Comparison of ENCODE assay signal across 1 cellular context in genomic region chr2:191013876-191014652, GRCh38.
TF ChIP-seq lines count a peak whose summit lies in the region.

STAT1 (minus strand) TSS chr2:191014171; CDS start chr2:191010003, 4,168 bp downstream.

TF ChIP-seq in HepG2, 621 proteins besides CTCF, POLR2A, EP300 and RAD21 (continued from another document and continues in another):
- TF ChIP-seq ZNF572 (CRISPR knock-in tag; IDR thresholded peaks at IDR 0.05) (0 out of 2 replicates have a peak, but pooled peaks have one; percentile 65), ZFP1 (CRISPR knock-in tag; IDR thresholded peaks at IDR 0.05) (no peak), TGIF2 (CRISPR knock-in tag; IDR thresholded peaks at IDR 0.05) (peak; percentile 96), JUN (CRISPR knock-in tag; IDR thresholded peaks at IDR 0.05) (peak; percentile 66), HCFC1 (IDR thresholded peaks at IDR 0.05; ENCODE audit: low read depth, low read length) (peak; percentile 64; the same call in 1 of the 2 replicates), ZSCAN21 (CRISPR knock-in tag; IDR thresholded peaks at IDR 0.05; ENCODE audit: borderline replicate concordance) (peak; percentile 91; the same call in 1 of the 2 replicates), MBD4 (IDR thresholded peaks at IDR 0.05; ENCODE audit: borderline replicate concordance, low read length) (no peak), ZBTB4 (CRISPR knock-in tag; IDR thresholded peaks at IDR 0.05; ENCODE audit: borderline replicate concordance) (peak; percentile 96), ZNF546 (CRISPR knock-in tag; conservative IDR thresholded peaks at IDR 0.05) (peak; percentile 96), TEAD3 (CRISPR knock-in tag; optimal IDR thresholded peaks at IDR 0.05; ENCODE audit: borderline replicate concordance) (peak; percentile 92), SKIL (CRISPR knock-in tag; IDR thresholded peaks at IDR 0.05; ENCODE audit: borderline replicate concordance) (no peak; the same call in none of the 2 replicates), SNRNP70 (IDR thresholded peaks at IDR 0.05; ENCODE audit: low read depth, low read length) (no peak), ZFY (CRISPR knock-in tag; IDR thresholded peaks at IDR 0.05) (peak; percentile 84), ZFP36L1 (CRISPR knock-in tag; IDR thresholded peaks at IDR 0.05) (peak; percentile 99)
- TF ChIP-seq, protein P1, sequence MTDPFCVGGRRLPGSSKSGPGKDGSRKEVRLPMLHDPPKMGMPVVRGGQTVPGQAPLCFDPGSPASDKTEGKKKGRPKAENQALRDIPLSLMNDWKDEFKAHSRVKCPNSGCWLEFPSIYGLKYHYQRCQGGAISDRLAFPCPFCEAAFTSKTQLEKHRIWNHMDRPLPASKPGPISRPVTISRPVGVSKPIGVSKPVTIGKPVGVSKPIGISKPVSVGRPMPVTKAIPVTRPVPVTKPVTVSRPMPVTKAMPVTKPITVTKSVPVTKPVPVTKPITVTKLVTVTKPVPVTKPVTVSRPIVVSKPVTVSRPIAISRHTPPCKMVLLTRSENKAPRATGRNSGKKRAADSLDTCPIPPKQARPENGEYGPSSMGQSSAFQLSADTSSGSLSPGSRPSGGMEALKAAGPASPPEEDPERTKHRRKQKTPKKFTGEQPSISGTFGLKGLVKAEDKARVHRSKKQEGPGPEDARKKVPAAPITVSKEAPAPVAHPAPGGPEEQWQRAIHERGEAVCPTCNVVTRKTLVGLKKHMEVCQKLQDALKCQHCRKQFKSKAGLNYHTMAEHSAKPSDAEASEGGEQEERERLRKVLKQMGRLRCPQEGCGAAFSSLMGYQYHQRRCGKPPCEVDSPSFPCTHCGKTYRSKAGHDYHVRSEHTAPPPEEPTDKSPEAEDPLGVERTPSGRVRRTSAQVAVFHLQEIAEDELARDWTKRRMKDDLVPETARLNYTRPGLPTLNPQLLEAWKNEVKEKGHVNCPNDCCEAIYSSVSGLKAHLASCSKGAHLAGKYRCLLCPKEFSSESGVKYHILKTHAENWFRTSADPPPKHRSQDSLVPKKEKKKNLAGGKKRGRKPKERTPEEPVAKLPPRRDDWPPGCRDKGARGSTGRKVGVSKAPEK (CRISPR knock-in tag; IDR thresholded peaks at IDR 0.05; ENCODE audit: borderline replicate concordance): no peak
- TF ChIP-seq, protein P2, sequence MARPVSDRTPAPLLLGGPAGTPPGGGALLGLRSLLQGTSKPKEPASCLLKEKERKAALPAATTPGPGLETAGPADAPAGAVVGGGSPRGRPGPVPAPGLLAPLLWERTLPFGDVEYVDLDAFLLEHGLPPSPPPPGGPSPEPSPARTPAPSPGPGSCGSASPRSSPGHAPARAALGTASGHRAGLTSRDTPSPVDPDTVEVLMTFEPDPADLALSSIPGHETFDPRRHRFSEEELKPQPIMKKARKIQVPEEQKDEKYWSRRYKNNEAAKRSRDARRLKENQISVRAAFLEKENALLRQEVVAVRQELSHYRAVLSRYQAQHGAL (CRISPR knock-in tag; IDR thresholded peaks at IDR 0.05; ENCODE audit: not compliant biosample characterization): peak; percentile 93
- TF ChIP-seq, protein P3, sequence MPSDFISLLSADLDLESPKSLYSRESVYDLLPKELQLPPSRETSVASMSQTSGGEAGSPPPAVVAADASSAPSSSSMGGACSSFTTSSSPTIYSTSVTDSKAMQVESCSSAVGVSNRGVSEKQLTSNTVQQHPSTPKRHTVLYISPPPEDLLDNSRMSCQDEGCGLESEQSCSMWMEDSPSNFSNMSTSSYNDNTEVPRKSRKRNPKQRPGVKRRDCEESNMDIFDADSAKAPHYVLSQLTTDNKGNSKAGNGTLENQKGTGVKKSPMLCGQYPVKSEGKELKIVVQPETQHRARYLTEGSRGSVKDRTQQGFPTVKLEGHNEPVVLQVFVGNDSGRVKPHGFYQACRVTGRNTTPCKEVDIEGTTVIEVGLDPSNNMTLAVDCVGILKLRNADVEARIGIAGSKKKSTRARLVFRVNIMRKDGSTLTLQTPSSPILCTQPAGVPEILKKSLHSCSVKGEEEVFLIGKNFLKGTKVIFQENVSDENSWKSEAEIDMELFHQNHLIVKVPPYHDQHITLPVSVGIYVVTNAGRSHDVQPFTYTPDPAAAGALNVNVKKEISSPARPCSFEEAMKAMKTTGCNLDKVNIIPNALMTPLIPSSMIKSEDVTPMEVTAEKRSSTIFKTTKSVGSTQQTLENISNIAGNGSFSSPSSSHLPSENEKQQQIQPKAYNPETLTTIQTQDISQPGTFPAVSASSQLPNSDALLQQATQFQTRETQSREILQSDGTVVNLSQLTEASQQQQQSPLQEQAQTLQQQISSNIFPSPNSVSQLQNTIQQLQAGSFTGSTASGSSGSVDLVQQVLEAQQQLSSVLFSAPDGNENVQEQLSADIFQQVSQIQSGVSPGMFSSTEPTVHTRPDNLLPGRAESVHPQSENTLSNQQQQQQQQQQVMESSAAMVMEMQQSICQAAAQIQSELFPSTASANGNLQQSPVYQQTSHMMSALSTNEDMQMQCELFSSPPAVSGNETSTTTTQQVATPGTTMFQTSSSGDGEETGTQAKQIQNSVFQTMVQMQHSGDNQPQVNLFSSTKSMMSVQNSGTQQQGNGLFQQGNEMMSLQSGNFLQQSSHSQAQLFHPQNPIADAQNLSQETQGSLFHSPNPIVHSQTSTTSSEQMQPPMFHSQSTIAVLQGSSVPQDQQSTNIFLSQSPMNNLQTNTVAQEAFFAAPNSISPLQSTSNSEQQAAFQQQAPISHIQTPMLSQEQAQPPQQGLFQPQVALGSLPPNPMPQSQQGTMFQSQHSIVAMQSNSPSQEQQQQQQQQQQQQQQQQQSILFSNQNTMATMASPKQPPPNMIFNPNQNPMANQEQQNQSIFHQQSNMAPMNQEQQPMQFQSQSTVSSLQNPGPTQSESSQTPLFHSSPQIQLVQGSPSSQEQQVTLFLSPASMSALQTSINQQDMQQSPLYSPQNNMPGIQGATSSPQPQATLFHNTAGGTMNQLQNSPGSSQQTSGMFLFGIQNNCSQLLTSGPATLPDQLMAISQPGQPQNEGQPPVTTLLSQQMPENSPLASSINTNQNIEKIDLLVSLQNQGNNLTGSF (CRISPR knock-in tag; IDR thresholded peaks at IDR 0.05): 0 out of 2 replicates have a peak, but pooled peaks have one; percentile 41
- TF ChIP-seq, protein P4, sequence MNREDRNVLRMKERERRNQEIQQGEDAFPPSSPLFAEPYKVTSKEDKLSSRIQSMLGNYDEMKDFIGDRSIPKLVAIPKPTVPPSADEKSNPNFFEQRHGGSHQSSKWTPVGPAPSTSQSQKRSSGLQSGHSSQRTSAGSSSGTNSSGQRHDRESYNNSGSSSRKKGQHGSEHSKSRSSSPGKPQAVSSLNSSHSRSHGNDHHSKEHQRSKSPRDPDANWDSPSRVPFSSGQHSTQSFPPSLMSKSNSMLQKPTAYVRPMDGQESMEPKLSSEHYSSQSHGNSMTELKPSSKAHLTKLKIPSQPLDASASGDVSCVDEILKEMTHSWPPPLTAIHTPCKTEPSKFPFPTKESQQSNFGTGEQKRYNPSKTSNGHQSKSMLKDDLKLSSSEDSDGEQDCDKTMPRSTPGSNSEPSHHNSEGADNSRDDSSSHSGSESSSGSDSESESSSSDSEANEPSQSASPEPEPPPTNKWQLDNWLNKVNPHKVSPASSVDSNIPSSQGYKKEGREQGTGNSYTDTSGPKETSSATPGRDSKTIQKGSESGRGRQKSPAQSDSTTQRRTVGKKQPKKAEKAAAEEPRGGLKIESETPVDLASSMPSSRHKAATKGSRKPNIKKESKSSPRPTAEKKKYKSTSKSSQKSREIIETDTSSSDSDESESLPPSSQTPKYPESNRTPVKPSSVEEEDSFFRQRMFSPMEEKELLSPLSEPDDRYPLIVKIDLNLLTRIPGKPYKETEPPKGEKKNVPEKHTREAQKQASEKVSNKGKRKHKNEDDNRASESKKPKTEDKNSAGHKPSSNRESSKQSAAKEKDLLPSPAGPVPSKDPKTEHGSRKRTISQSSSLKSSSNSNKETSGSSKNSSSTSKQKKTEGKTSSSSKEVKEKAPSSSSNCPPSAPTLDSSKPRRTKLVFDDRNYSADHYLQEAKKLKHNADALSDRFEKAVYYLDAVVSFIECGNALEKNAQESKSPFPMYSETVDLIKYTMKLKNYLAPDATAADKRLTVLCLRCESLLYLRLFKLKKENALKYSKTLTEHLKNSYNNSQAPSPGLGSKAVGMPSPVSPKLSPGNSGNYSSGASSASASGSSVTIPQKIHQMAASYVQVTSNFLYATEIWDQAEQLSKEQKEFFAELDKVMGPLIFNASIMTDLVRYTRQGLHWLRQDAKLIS (CRISPR knock-in tag; IDR thresholded peaks at IDR 0.05): peak; percentile 10
- TF ChIP-seq, protein P5, sequence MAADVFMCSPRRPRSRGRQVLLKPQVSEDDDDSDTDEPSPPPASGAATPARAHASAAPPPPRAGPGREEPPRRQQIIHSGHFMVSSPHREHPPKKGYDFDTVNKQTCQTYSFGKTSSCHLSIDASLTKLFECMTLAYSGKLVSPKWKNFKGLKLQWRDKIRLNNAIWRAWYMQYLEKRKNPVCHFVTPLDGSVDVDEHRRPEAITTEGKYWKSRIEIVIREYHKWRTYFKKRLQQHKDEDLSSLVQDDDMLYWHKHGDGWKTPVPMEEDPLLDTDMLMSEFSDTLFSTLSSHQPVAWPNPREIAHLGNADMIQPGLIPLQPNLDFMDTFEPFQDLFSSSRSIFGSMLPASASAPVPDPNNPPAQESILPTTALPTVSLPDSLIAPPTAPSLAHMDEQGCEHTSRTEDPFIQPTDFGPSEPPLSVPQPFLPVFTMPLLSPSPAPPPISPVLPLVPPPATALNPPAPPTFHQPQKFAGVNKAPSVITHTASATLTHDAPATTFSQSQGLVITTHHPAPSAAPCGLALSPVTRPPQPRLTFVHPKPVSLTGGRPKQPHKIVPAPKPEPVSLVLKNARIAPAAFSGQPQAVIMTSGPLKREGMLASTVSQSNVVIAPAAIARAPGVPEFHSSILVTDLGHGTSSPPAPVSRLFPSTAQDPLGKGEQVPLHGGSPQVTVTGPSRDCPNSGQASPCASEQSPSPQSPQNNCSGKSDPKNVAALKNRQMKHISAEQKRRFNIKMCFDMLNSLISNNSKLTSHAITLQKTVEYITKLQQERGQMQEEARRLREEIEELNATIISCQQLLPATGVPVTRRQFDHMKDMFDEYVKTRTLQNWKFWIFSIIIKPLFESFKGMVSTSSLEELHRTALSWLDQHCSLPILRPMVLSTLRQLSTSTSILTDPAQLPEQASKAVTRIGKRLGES (CRISPR knock-in tag; IDR thresholded peaks at IDR 0.05; ENCODE audit: borderline replicate concordance): no peak
- TF ChIP-seq, protein P6, sequence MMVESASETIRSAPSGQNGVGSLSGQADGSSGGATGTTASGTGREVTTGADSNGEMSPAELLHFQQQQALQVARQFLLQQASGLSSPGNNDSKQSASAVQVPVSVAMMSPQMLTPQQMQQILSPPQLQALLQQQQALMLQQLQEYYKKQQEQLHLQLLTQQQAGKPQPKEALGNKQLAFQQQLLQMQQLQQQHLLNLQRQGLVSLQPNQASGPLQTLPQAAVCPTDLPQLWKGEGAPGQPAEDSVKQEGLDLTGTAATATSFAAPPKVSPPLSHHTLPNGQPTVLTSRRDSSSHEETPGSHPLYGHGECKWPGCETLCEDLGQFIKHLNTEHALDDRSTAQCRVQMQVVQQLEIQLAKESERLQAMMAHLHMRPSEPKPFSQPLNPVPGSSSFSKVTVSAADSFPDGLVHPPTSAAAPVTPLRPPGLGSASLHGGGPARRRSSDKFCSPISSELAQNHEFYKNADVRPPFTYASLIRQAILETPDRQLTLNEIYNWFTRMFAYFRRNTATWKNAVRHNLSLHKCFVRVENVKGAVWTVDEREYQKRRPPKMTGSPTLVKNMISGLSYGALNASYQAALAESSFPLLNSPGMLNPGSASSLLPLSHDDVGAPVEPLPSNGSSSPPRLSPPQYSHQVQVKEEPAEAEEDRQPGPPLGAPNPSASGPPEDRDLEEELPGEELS (CRISPR knock-in tag; IDR thresholded peaks at IDR 0.05): peak; percentile 87
- TF ChIP-seq, protein P7, sequence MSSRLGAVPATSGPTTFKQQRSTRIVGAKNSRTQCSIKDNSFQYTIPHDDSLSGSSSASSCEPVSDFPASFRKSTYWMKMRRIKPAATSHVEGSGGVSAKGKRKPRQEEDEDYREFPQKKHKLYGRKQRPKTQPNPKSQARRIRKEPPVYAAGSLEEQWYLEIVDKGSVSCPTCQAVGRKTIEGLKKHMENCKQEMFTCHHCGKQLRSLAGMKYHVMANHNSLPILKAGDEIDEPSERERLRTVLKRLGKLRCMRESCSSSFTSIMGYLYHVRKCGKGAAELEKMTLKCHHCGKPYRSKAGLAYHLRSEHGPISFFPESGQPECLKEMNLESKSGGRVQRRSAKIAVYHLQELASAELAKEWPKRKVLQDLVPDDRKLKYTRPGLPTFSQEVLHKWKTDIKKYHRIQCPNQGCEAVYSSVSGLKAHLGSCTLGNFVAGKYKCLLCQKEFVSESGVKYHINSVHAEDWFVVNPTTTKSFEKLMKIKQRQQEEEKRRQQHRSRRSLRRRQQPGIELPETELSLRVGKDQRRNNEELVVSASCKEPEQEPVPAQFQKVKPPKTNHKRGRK (CRISPR knock-in tag; IDR thresholded peaks at IDR 0.05): peak; percentile 82
